Comparison of ENCODE assay signal across 9 cellular contexts in genomic region chr2:158970522-158970855, GRCh38. TPM values are rescaled to one million over a fixed set of nuclear protein-coding genes. Genes with fewer than 3 reads are reported as not detected.
A peak's percentile ranks its signal among the peaks of the same experiment; 100 is the strongest.
DNase-seq lines count a peak whose midpoint lies in the region; ATAC-seq and TF ChIP-seq lines count a peak whose summit lies in the region.
"Had no signal": no experiment of that assay in that cellular context is flagged by ENCODE, and none has a peak within 500 bp of the region (broad histone marks: within the 10 kb centered on the region; RNA-seq: fewer than 3 reads in every experiment).

No MANE protein-coding gene starts in this region.

- H3K4me1 Mint-ChIP-seq in IgD-negative memory B cell (peaks cover 0 to 27% (median 15%) of the 10 kb centered on the region in 3 donors), nephron progenitor cell (peaks cover 72% of the 10 kb centered on the region)
- peaks cover 13 to 17% of the 10 kb centered on the region in 2 donors for H3K4me1 Mint-ChIP-seq in effector memory CD8-positive, alpha-beta T cell (ENCODE audit: low read depth in 2 of 2)

- H3K36me3 Mint-ChIP-seq in IgD-negative memory B cell (no peaks in the 10 kb centered on the region), nephron progenitor cell (ENCODE audit: low read depth) (peaks cover 18% of the 10 kb centered on the region)
- H3K36me3 Mint-ChIP-seq in effector memory CD8-positive, alpha-beta T cell (ENCODE audit: insufficient read depth), result no peaks in the 10 kb centered on the region

- H3K4me3 Mint-ChIP-seq in IgD-negative memory B cell (peak overlapping the region in 3 of 4 donors; percentile 80 to 94 (median 89)), nephron progenitor cell (peak overlapping the region; percentile 96)
- H3K4me3 Mint-ChIP-seq in effector memory CD8-positive, alpha-beta T cell, result peak overlapping the region; percentile 45 to 90

- no peak for DNase-seq in AG10803 (ENCODE audit: low read depth)
- no peak for DNase-seq in effector memory CD8-positive, alpha-beta T cell
- no peak for DNase-seq in nephron progenitor cell
- no peak for DNase-seq in epidermal melanocyte (ENCODE audit: insufficient read length, low spot score)
- DNase-seq in SKM-1 (lab: John Stamatoyannopoulos, UW; ENCODE audit: unreplicated experiment), result no peak
- DNase-seq: activated CD4-positive, alpha-beta T cell treated with anti-CD3 and anti-CD28 coated beads, Interleukin-2, amount 50 U/mL, for 1 hour had no signal

- TF ChIP-seq CTCF in AG10803 (conservative IDR thresholded peaks at IDR 0.05; ENCODE audit: low read length) (no peak), nephron progenitor cell (IDR thresholded peaks at IDR 0.05) (no peak)

- H3K4me3 ChIP-seq in AG10803 (ENCODE audit: low read length), result peak overlapping the region; percentile 85

- H3K27ac Mint-ChIP-seq in IgD-negative memory B cell (no peak overlapping the region), nephron progenitor cell (peak overlapping the region; percentile 98)
- H3K27ac Mint-ChIP-seq in effector memory CD8-positive, alpha-beta T cell, result no peak overlapping the region

- ATAC-seq in effector memory CD8-positive, alpha-beta T cell (replicated peaks), result no peak
- ATAC-seq in GM21717 (IDR thresholded peaks at IDR 0.05; ENCODE audit: unreplicated experiment) (no peak), HG02981 (IDR thresholded peaks at IDR 0.05; ENCODE audit: unreplicated experiment) (no peak)

- H3K9me3 Mint-ChIP-seq in IgD-negative memory B cell (no peaks in the 10 kb centered on the region), nephron progenitor cell (no peaks in the 10 kb centered on the region)
- H3K9me3 Mint-ChIP-seq in effector memory CD8-positive, alpha-beta T cell, result no peaks in the 10 kb centered on the region

- peaks cover 50% of the 10 kb centered on the region for H3K27me3 Mint-ChIP-seq in IgD-negative memory B cell
- peaks cover 49 to 66% of the 10 kb centered on the region in 2 donors for H3K27me3 Mint-ChIP-seq in effector memory CD8-positive, alpha-beta T cell
- peaks cover 3% of the 10 kb centered on the region for H3K27me3 Mint-ChIP-seq in nephron progenitor cell (ENCODE audit: low read depth, poor library complexity)

RNA-seq across cellular contexts. Expression of gene TANC1, which starts 2.0 kb away (rescaled TPM):
- polyA plus RNA-seq in IgD-negative memory B cell, result 0.15 TPM
